In genomic region chr11:96045622-96046456, GRCh38 we compare ENCODE assay signal across 10 cellular contexts.
A peak's percentile ranks its signal among the peaks of the same experiment; 100 is the strongest.
DNase-seq lines count a peak whose midpoint lies in the region; ATAC-seq lines count a peak whose summit lies in the region.
"Had no signal": no experiment of that assay in that cellular context is flagged by ENCODE, and none has a peak within 500 bp of the region (broad histone marks: within the 10 kb centered on the region; RNA-seq: fewer than 3 reads in every experiment).

No MANE protein-coding gene starts in this region.

- no peak for DNase-seq in Right ventricle myocardium inferior (ENCODE audit: missing footprints)
- DNase-seq in cardiac septum (ENCODE audit: low spot score): no peak
- peak; percentile 50 for DNase-seq in epidermal melanocyte (ENCODE audit: insufficient read length, low spot score)
- peak; percentile 77 to 85 for DNase-seq in aorta
- no peak for DNase-seq in EL
- no peak for DNase-seq in activated gamma-delta T cell (lab: John Stamatoyannopoulos, UW)
- DNase-seq in NCI-H2196 treated with DMSO at 0.1 percent for 48 hours (lab: John Stamatoyannopoulos, UW; ENCODE audit: unreplicated experiment): no peak
- DNase-seq: activated T-cell treated with anti-CD3 and anti-CD28 coated beads for 4 hours, Calu3 had no signal

- H3K27ac ChIP-seq in mesodermal cell (ENCODE audit: low read depth, low read length, severe bottlenecking): peak overlapping the region; percentile 16
- H3K27ac ChIP-seq in aorta (ENCODE audit: low read depth in 1 of 2, low read length in 2 of 2): peak overlapping the region; percentile 6 to 96

- ATAC-seq in Right ventricle myocardium inferior (peak; percentile 75), aorta (ENCODE audit: low FRiP score) (peak; percentile 85)

- no peaks in the 10 kb centered on the region for H3K9me3 ChIP-seq in mesodermal cell (ENCODE audit: control insufficient read depth, low read length)
- H3K9me3 ChIP-seq in aorta (ENCODE audit: control insufficient read depth, low read length): no peaks in the 10 kb centered on the region

- H3K27me3 ChIP-seq in aorta (ENCODE audit: control insufficient read depth in 1 of 2, insufficient read depth in 2 of 2, low read length in 1 of 2): no peaks in the 10 kb centered on the region

- H3K36me3 ChIP-seq in mesodermal cell (ENCODE audit: control insufficient read depth, insufficient read depth, low read length) (peaks cover 9% of the 10 kb centered on the region), aorta (ENCODE audit: control insufficient read depth in 1 of 2, insufficient read depth in 2 of 2, low read length in 1 of 2) (no peaks in the 10 kb centered on the region)

- peaks cover 13% of the 10 kb centered on the region for H3K4me1 ChIP-seq in mesodermal cell (ENCODE audit: control insufficient read depth, insufficient read depth, low read length, poor library complexity, severe bottlenecking)
- peaks cover 0 to 6% of the 10 kb centered on the region in 2 donors for H3K4me1 ChIP-seq in aorta (ENCODE audit: control insufficient read depth in 1 of 2, insufficient read depth in 2 of 2, low read length in 2 of 2)

- H3K4me3 ChIP-seq in mesodermal cell (ENCODE audit: extremely low read depth, insufficient read depth, low read length, poor library complexity, severe bottlenecking) (no peak overlapping the region), aorta (ENCODE audit: low read length in 2 of 2) (peak overlapping the region in 1 of 2 donors; percentile 12)

- 23 to 29% methylated on average over 7 of the region's 11 CpGs for WGBS in mesodermal cell (ENCODE audit: insufficient coverage in 2 of 2), 2 experiments
- WGBS in aorta, 2 donors: 3 to 7% methylated on average over 11 of the region's 11 CpGs

- intact Hi-C loops in Right ventricle myocardium inferior (cut with DNase I): no loop called here
- intact Hi-C loops in cardiac septum (cut with DNase I): no loop called here
- intact Hi-C loops in aorta (cut with DNase I): loop anchor here in 1 of 2 donors (2.0 to 5.0 kb wide), 2 partner anchors 124 to 297 kb away; partner anchors contain the start of genes MAML2 and MTMR2

Comparison
In these comparisons a context has a peak if more than half of its experiments do, and no peak if none do; other contexts are left out.
1. DNase-seq: peak in epidermal melanocyte (single experiment) and aorta (2 of 2); none in Right ventricle myocardium inferior (single experiment), cardiac septum (single experiment), EL (single experiment), activated gamma-delta T cell (single experiment) and NCI-H2196 treated with DMSO at 0.1 percent for 48 hours (single experiment).